27 cellular contexts compared by ENCODE assay signal in the genomic region with DNA sequence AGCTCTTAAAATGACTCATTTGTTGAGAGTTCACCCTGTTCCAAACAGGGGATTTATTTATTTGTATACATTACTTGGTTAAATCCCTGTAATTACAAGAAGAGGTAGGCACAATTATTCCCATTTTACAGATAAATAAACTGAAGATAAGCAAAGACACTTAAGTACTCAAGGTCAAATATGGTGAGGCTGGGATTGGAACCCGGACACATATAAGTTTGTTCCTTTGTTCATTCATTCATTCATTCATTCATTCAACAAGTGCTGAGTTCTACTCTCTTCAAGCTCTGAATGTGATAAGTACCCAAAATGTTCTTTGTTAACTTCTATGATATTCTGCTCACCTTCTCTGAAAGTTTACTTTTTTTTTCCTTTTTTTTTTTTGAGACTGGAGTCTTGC.
"Had no signal": no experiment of that assay in that cellular context is flagged by ENCODE, and none has a peak within 500 bp of the region (broad histone marks: within the 10 kb centered on the region; RNA-seq: fewer than 3 reads in every experiment).

No MANE protein-coding gene starts in this region.

- DNase-seq: activated CD4-positive, alpha-beta memory T cell treated with anti-CD3 and anti-CD28 coated beads for 36 hours; activated CD4-positive, alpha-beta T cell treated with anti-CD3 and anti-CD28 coated beads, Interleukin-2, amount 10 ng/mL, durations not matched to agents 7 days and 5 days; activated CD4-positive, CD25-positive, alpha-beta regulatory T cell; activated CD8-positive, alpha-beta memory T cell treated with anti-CD3 and anti-CD28 coated beads, Interleukin-2, amount 50 U/mL, for 4 hours; activated gamma-delta T cell treated with Interleukin-2 at 50 U/mL for 16 hours; activated naive CD4-positive, alpha-beta T cell treated with anti-CD3 and anti-CD28 coated beads, Interleukin-2, amount 10 ng/mL, durations not matched to agents 7 days and 5 days; activated naive CD8-positive, alpha-beta T cell treated with anti-CD3 and anti-CD28 coated beads for 36 hours; activated T-cell treated with anti-CD3 and anti-CD28 coated beads, Interleukin-2, amount 50 U/mL, for 72 hours; anterior cingulate cortex; caudate nucleus; MG63; MV-4-11; NCI-H1694; NCI-H2029; NCI-H345; NCI-H510A; NCI-H526 treated with DMSO at 0.1 percent for 48 hours; Peyer's patch; Right ventricle myocardium superior; SJCRH30; SK-N-SH; T-helper 1 cell had no signal

- H3K4me3 ChIP-seq: breast epithelium, MG63, Peyer's patch, SJCRH30 had no signal

- H3K36me3 Mint-ChIP-seq: activated CD4-positive, alpha-beta memory T cell treated with anti-CD3 and anti-CD28 coated beads for 36 hours; activated naive CD4-positive, alpha-beta T cell treated with anti-CD3 and anti-CD28 coated beads, Interleukin-2, amount 10 ng/mL, durations not matched to agents 7 days and 5 days; activated naive CD8-positive, alpha-beta T cell treated with anti-CD3 and anti-CD28 coated beads for 36 hours had no signal

- H3K27ac Mint-ChIP-seq: activated CD4-positive, alpha-beta memory T cell treated with anti-CD3 and anti-CD28 coated beads for 36 hours; activated CD4-positive, alpha-beta T cell treated with anti-CD3 and anti-CD28 coated beads, Interleukin-2, amount 10 ng/mL, durations not matched to agents 7 days and 5 days; activated naive CD4-positive, alpha-beta T cell treated with anti-CD3 and anti-CD28 coated beads, Interleukin-2, amount 10 ng/mL, durations not matched to agents 7 days and 5 days; activated naive CD8-positive, alpha-beta T cell treated with anti-CD3 and anti-CD28 coated beads for 36 hours; activated T-cell treated with anti-CD3 and anti-CD28 coated beads, Interleukin-2, amount 50 U/mL, for 72 hours; activated T-helper 2 cell treated with anti-CD3 and anti-CD28 coated beads, Interferon-gamma antibody, Interleukin-2, Interleukin-4, amounts not matched to agents 10 μg/mL and 5 μg/mL and 100 μg/mL, durations not matched to agents 14 hours and 24 hours and 36 hours had no signal

- H3K4me1 ChIP-seq: SJCRH30 had no signal

- H3K27ac ChIP-seq: breast epithelium, KMS-11, Peyer's patch, RWPE1, SJCRH30, VCaP had no signal

- H3K9me3 Mint-ChIP-seq: activated CD4-positive, alpha-beta memory T cell treated with anti-CD3 and anti-CD28 coated beads for 36 hours; activated CD4-positive, alpha-beta T cell treated with anti-CD3 and anti-CD28 coated beads, Interleukin-2, amount 10 ng/mL, durations not matched to agents 7 days and 5 days; activated naive CD4-positive, alpha-beta T cell treated with anti-CD3 and anti-CD28 coated beads, Interleukin-2, amount 10 ng/mL, durations not matched to agents 7 days and 5 days; activated naive CD8-positive, alpha-beta T cell treated with anti-CD3 and anti-CD28 coated beads for 36 hours; activated T-cell treated with anti-CD3 and anti-CD28 coated beads, Interleukin-2, amount 50 U/mL, for 72 hours; activated T-helper 2 cell treated with anti-CD3 and anti-CD28 coated beads, Interferon-gamma antibody, Interleukin-2, Interleukin-4, amounts not matched to agents 10 μg/mL and 5 μg/mL and 100 μg/mL, durations not matched to agents 14 hours and 24 hours and 36 hours had no signal

- H3K9me3 ChIP-seq: breast epithelium, MG63, Peyer's patch, SJCRH30, SK-N-SH had no signal

- ATAC-seq: activated T-cell treated with anti-CD3 and anti-CD28 coated beads, Interleukin-2, amount 50 U/mL, for 72 hours had no signal

- H3K36me3 ChIP-seq: breast epithelium, MG63, Peyer's patch, SJCRH30 had no signal

- H3K4me3 Mint-ChIP-seq: activated CD4-positive, alpha-beta memory T cell treated with anti-CD3 and anti-CD28 coated beads for 36 hours; activated CD4-positive, alpha-beta T cell treated with anti-CD3 and anti-CD28 coated beads, Interleukin-2, amount 10 ng/mL, durations not matched to agents 7 days and 5 days; activated naive CD4-positive, alpha-beta T cell treated with anti-CD3 and anti-CD28 coated beads, Interleukin-2, amount 10 ng/mL, durations not matched to agents 7 days and 5 days; activated naive CD8-positive, alpha-beta T cell treated with anti-CD3 and anti-CD28 coated beads for 36 hours; activated T-cell treated with anti-CD3 and anti-CD28 coated beads, Interleukin-2, amount 50 U/mL, for 72 hours had no signal
